In genomic region chr3:172673210-172673679, GRCh38 we compare ENCODE assay signal across 8 cellular contexts. TPM values are rescaled to one million over a fixed set of nuclear protein-coding genes. Genes with fewer than 3 reads are reported as not detected.
DNase-seq lines count a peak whose midpoint lies in the region; ATAC-seq, FAIRE-seq and TF ChIP-seq lines count a peak whose summit lies in the region.

No MANE protein-coding gene starts in this region.

- peak; percentile 87 for ATAC-seq in HG02852 (IDR thresholded peaks at IDR 0.05; ENCODE audit: unreplicated experiment)
- no peak for ATAC-seq in GM18861 (IDR thresholded peaks at IDR 0.05; ENCODE audit: unreplicated experiment)

- FAIRE-seq in GM12892 (lab: Jason Lieb, UNC) = peak; percentile 61

- no peaks in the 10 kb centered on the region for H3K27me3 Mint-ChIP-seq in immature natural killer cell (ENCODE audit: low read depth in 3 of 3)

- DNase-seq in GM12892 (ENCODE audit: insufficient read length) (no peak), NCI-H146 (lab: John Stamatoyannopoulos, UW) (peak; percentile 86), SW480 (ENCODE audit: low spot score) (peak; percentile 79), amniotic epithelial cell (ENCODE audit: low read depth) (peak; percentile 74), immature natural killer cell (peak; percentile 15 to 28 (median 22))
- DNase-seq in stimulated activated CD8-positive, alpha-beta memory T cell treated with anti-CD3 and anti-CD28 coated beads, Interleukin-15, amount 100 ng/mL, for 1 hour (ENCODE audit: low read depth) = peak; percentile 13

- H3K36me3 Mint-ChIP-seq in immature natural killer cell = no peaks in the 10 kb centered on the region

- H3K27ac Mint-ChIP-seq in immature natural killer cell = no peak overlapping the region

- TF ChIP-seq POLR2A in GM12892 (IDR thresholded peaks at IDR 0.05; ENCODE audit: low read depth, low read length) = no peak

- H3K4me1 Mint-ChIP-seq in immature natural killer cell = peaks cover 0 to 4% of the 10 kb centered on the region in 2 donors

- no peaks in the 10 kb centered on the region for H3K9me3 Mint-ChIP-seq in immature natural killer cell

- H3K4me3 Mint-ChIP-seq in immature natural killer cell = no peak overlapping the region

RNA-seq across cellular contexts. Expression of gene NCEH1, which starts 37.6 kb away (rescaled TPM):
- polyA plus RNA-seq in GM12892 (2012; ENCODE audit: missing spikeins) = 2.4 TPM
- polyA plus RNA-seq in immature natural killer cell = 1 to 10 TPM; 3.0 to 7.1 (median 4.5) TPM
